In the genomic region with DNA sequence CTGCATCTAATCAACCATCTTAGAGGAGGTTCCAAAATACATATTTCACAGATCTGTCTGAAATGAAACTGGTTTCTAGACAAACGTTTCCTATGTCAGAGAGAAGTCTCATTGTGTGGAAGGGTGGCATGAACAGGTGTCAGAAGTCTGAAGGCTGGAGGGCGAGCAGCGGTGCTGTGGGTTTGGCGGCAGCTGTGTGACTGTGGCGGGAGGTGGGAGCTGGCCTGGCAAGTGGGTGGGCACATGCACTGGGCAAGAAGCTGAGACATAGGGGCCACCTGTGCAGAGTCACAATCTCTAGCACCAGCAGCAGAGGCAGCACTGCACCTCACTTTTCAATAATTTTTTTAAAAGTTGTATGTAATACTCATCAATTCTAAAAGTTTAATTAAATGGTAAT, we compare ENCODE assay signal across 27 cellular contexts.
"Had no signal": no experiment of that assay in that cellular context is flagged by ENCODE, and none has a peak within 500 bp of the region (broad histone marks: within the 10 kb centered on the region; RNA-seq: fewer than 3 reads in every experiment).

No MANE protein-coding gene starts in this region.

- H3K27me3 Mint-ChIP-seq: progenitor cell of endocrine pancreas; stimulated activated naive B cell treated with anti-CD40 and anti-IgM and Interleukin-4, amounts not matched to agents 10 μg/mL and 1 μg/mL and 100 μg/mL, for 72 hours; stimulated activated naive CD8-positive, alpha-beta T cell treated with anti-CD3 and anti-CD28 coated beads, Interleukin-15, Interleukin-2, amounts not matched to agents 100 ng/mL and 50 ng/mL, for 24 hours had no signal

- H3K79me2 ChIP-seq: parathyroid adenoma had no signal

- H3K4me2 ChIP-seq: neural progenitor cell had no signal

- H3K9me3 ChIP-seq: ovary, psoas muscle, right lobe of liver, sigmoid colon, stomach, thoracic aorta, thyroid gland, tibial nerve, upper lobe of left lung, vagina had no signal

- H3K4me3 Mint-ChIP-seq: natural killer cell; nephron; neural progenitor cell; stimulated activated effector memory CD8-positive, alpha-beta T cell treated with anti-CD3 and anti-CD28 coated beads, Interleukin-12 subunit alpha, Interleukin-12 subunit beta, amount 100 ng/mL, for 72 hours; stimulated activated naive B cell treated with anti-CD40 and anti-IgM and Interleukin-4, amounts not matched to agents 10 μg/mL and 1 μg/mL and 100 μg/mL, for 72 hours; stimulated activated naive CD8-positive, alpha-beta T cell treated with anti-CD3 and anti-CD28 coated beads, Interleukin-15, Interleukin-2, amounts not matched to agents 100 ng/mL and 50 ng/mL, for 24 hours had no signal

- H3K27me3 ChIP-seq: neural progenitor cell, ovary, right lobe of liver, sigmoid colon, stomach, thyroid gland, tibial nerve, upper lobe of left lung, vagina had no signal

- H3K27ac Mint-ChIP-seq: natural killer cell; nephron; neural progenitor cell; progenitor cell of endocrine pancreas; stimulated activated effector memory CD8-positive, alpha-beta T cell treated with anti-CD3 and anti-CD28 coated beads, Interleukin-12 subunit alpha, Interleukin-12 subunit beta, amount 100 ng/mL, for 72 hours; stimulated activated naive B cell treated with anti-CD40 and anti-IgM and Interleukin-4, amounts not matched to agents 10 μg/mL and 1 μg/mL and 100 μg/mL, for 72 hours; stimulated activated naive CD8-positive, alpha-beta T cell treated with anti-CD3 and anti-CD28 coated beads, Interleukin-15, Interleukin-2, amounts not matched to agents 100 ng/mL and 50 ng/mL, for 24 hours had no signal

- DNase-seq: natural killer cell; occipital lobe; ovary; psoas muscle; right cardiac atrium; right lobe of liver; sigmoid colon; small intestine; stimulated activated CD4-positive, alpha-beta T cell treated with anti-CD3 and anti-CD28 coated beads, Interleukin-15, amount 100 ng/mL, for 24 hours; stimulated activated CD4-positive, alpha-beta T cell treated with anti-CD3 and anti-CD28 coated beads, Interleukin-2, amount 100 ng/mL, for 24 hours; stimulated activated CD4-positive, alpha-beta T cell treated with anti-CD3 and anti-CD28 coated beads, Interleukin-2, amount 100 ng/mL, for 48 hours; stimulated activated CD4-positive, alpha-beta T cell treated with anti-CD3 and anti-CD28 coated beads, Interleukin-4, amount 100 ng/mL, for 24 hours; stimulated activated naive B cell treated with anti-CD40 and anti-IgM and Interleukin-4, amounts not matched to agents 10 μg/mL and 1 μg/mL and 100 μg/mL, for 72 hours; stimulated activated naive CD4-positive, alpha-beta T cell treated with Interleukin-2 at 50 U/mL for 16 hours; stomach; thyroid gland; trophoblast cell had no signal

- H3K4me1 Mint-ChIP-seq: natural killer cell; nephron; neural progenitor cell; stimulated activated effector memory CD8-positive, alpha-beta T cell treated with anti-CD3 and anti-CD28 coated beads, Interleukin-12 subunit alpha, Interleukin-12 subunit beta, amount 100 ng/mL, for 72 hours; stimulated activated naive B cell treated with anti-CD40 and anti-IgM and Interleukin-4, amounts not matched to agents 10 μg/mL and 1 μg/mL and 100 μg/mL, for 72 hours had no signal

- H3K4me3 ChIP-seq: neural progenitor cell, ovary, psoas muscle, right lobe of liver, sigmoid colon, stomach, thoracic aorta, thyroid gland, tibial nerve, upper lobe of left lung, vagina had no signal

- H2AFZ ChIP-seq: neural progenitor cell, parathyroid adenoma had no signal

- H3K27ac ChIP-seq: neural progenitor cell, ovary, parathyroid adenoma, psoas muscle, right lobe of liver, sigmoid colon, stomach, thoracic aorta, thyroid gland, tibial nerve, upper lobe of left lung, vagina had no signal

- H3K36me3 Mint-ChIP-seq: neural progenitor cell; stimulated activated effector memory CD8-positive, alpha-beta T cell treated with anti-CD3 and anti-CD28 coated beads, Interleukin-12 subunit alpha, Interleukin-12 subunit beta, amount 100 ng/mL, for 72 hours; stimulated activated naive B cell treated with anti-CD40 and anti-IgM and Interleukin-4, amounts not matched to agents 10 μg/mL and 1 μg/mL and 100 μg/mL, for 72 hours had no signal

- H3K4me1 ChIP-seq: parathyroid adenoma, psoas muscle, right lobe of liver, sigmoid colon, stomach, thyroid gland, tibial nerve, upper lobe of left lung, vagina had no signal

- H3K36me3 ChIP-seq: neural progenitor cell, ovary, right lobe of liver, sigmoid colon, stomach, thoracic aorta, thyroid gland, tibial nerve, upper lobe of left lung, vagina had no signal

- H3K9ac ChIP-seq: neural progenitor cell, parathyroid adenoma had no signal

- ATAC-seq: natural killer cell; psoas muscle; right cardiac atrium; right lobe of liver; stimulated activated naive B cell treated with anti-CD40 and anti-IgM and Interleukin-4, amounts not matched to agents 10 μg/mL and 1 μg/mL and 100 μg/mL, for 72 hours had no signal
